ENCODE assay signal across 8 cellular contexts in the genomic region with DNA sequence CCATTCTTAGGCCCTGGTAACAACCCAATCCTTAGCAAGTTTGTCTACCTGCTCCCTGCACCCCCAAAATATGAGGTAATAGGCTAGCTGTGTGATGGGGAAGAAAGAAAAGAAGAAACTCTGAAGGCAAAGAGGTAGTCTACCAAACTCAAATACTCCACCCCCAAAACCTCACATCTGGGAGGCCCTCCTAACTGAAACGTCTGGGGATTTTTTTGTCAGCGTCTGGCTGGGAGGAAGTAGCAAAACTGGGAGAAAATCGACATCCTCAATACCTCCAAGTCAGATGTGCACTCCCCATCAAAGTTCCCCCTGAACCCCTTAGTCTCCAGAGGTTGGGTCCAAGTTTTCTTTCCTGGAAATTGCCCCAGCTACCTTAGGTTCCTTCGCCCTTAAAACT. TPM values are rescaled to one million over a fixed set of nuclear protein-coding genes. Genes with fewer than 3 reads are reported as not detected.
A peak's percentile ranks its signal among the peaks of the same experiment; 100 is the strongest.
DNase-seq lines count a peak whose midpoint lies in the region; ATAC-seq, FAIRE-seq and TF ChIP-seq lines count a peak whose summit lies in the region.

No MANE protein-coding gene starts in this region.

- H3K4me1 Mint-ChIP-seq in activated CD4-positive, alpha-beta T cell treated with anti-CD3 and anti-CD28 coated beads, Interleukin-2, amount 10 ng/mL, durations not matched to agents 24 days and 14 days = peaks cover 20% of the 10 kb centered on the region
- H3K4me1 Mint-ChIP-seq in activated CD8-positive, alpha-beta T cell treated with anti-CD3 and anti-CD28 coated beads, Interleukin-2, amount 10 ng/mL, durations not matched to agents 7 days and 5 days (ENCODE audit: low read depth) = peaks cover 8% of the 10 kb centered on the region

- peak overlapping the region; percentile 96 for H3K27ac Mint-ChIP-seq in activated CD4-positive, alpha-beta T cell treated with anti-CD3 and anti-CD28 coated beads, Interleukin-2, amount 10 ng/mL, durations not matched to agents 24 days and 14 days
- H3K27ac Mint-ChIP-seq in activated CD8-positive, alpha-beta T cell treated with anti-CD3 and anti-CD28 coated beads, Interleukin-2, amount 10 ng/mL, durations not matched to agents 7 days and 5 days = peak overlapping the region; percentile 93

- H3K4me3 Mint-ChIP-seq in activated CD4-positive, alpha-beta T cell treated with anti-CD3 and anti-CD28 coated beads, Interleukin-2, amount 10 ng/mL, durations not matched to agents 24 days and 14 days = peak overlapping the region; percentile 100
- peak overlapping the region; percentile 93 for H3K4me3 Mint-ChIP-seq in activated CD8-positive, alpha-beta T cell treated with anti-CD3 and anti-CD28 coated beads, Interleukin-2, amount 10 ng/mL, durations not matched to agents 7 days and 5 days

- no peak overlapping the region for H2AFZ ChIP-seq in keratinocyte (ENCODE audit: control insufficient read depth, low read length)

- CTCF ChIA-PET in activated CD8-positive, alpha-beta T cell treated with anti-CD3 and anti-CD28 coated beads, Interleukin-2, amount 10 ng/mL, durations not matched to agents 7 days and 5 days (lab: Charles Lee) = interaction anchor here (0.6 to 2.0 kb wide), 3 partner anchors 17 to 33 kb away, joined by 3 to 5 read pairs (median 4); no protein-coding TSS in a partner anchor

- peak overlapping the region; percentile 81 for H3K4me2 ChIP-seq in keratinocyte (ENCODE audit: control insufficient read depth, extremely low read depth, insufficient read depth, low read depth, low read length)

- no peaks in the 10 kb centered on the region for H3K9me3 Mint-ChIP-seq in activated CD4-positive, alpha-beta T cell treated with anti-CD3 and anti-CD28 coated beads, Interleukin-2, amount 10 ng/mL, durations not matched to agents 24 days and 14 days
- no peaks in the 10 kb centered on the region for H3K9me3 Mint-ChIP-seq in activated CD8-positive, alpha-beta T cell treated with anti-CD3 and anti-CD28 coated beads, Interleukin-2, amount 10 ng/mL, durations not matched to agents 7 days and 5 days (ENCODE audit: insufficient read depth)

- peaks cover 4% of the 10 kb centered on the region for H3K36me3 Mint-ChIP-seq in activated CD4-positive, alpha-beta T cell treated with anti-CD3 and anti-CD28 coated beads, Interleukin-2, amount 10 ng/mL, durations not matched to agents 24 days and 14 days (ENCODE audit: low read depth)
- peaks cover 2% of the 10 kb centered on the region for H3K36me3 Mint-ChIP-seq in activated CD8-positive, alpha-beta T cell treated with anti-CD3 and anti-CD28 coated beads, Interleukin-2, amount 10 ng/mL, durations not matched to agents 7 days and 5 days (ENCODE audit: low read depth)

- no peaks in the 10 kb centered on the region for H3K9me1 ChIP-seq in keratinocyte (ENCODE audit: control insufficient read depth, extremely low read depth, insufficient read depth, low read length)

- FAIRE-seq in keratinocyte (lab: Jason Lieb, UNC) = no peak

- peaks cover 3% of the 10 kb centered on the region for H3K4me1 ChIP-seq in keratinocyte (ENCODE audit: control insufficient read depth, extremely low read depth, insufficient read depth, low read length)
- H3K4me1 ChIP-seq in thoracic aorta (ENCODE audit: control insufficient read depth in 1 of 2, low read depth in 2 of 2) = peaks cover 7% of the 10 kb centered on the region in 2 donors

- H3K27ac ChIP-seq in keratinocyte (ENCODE audit: control insufficient read depth, insufficient read depth, low read length) = peak overlapping the region; percentile 84
- H3K27ac ChIP-seq in thoracic aorta = no peak overlapping the region

- H3K27me3 ChIP-seq in keratinocyte (ENCODE audit: control insufficient read depth, extremely low read depth, insufficient read depth, low read length) (no peaks in the 10 kb centered on the region), thoracic aorta (replicated peaks; ENCODE audit: insufficient read depth) (no peaks in the 10 kb centered on the region)

- TF ChIP-seq CTCF in keratinocyte (optimal IDR thresholded peaks at IDR 0.05 in 1 of 3, IDR thresholded peaks at IDR 0.05 in 1 of 3, conservative IDR thresholded peaks at IDR 0.05 in 1 of 3; ENCODE audit: extremely low read depth in 1 of 3, insufficient read depth in 2 of 3, low read length in 3 of 3) (no peak), thoracic aorta (IDR thresholded peaks at IDR 0.05) (no peak)

- H3K4me3 ChIP-seq in keratinocyte (ENCODE audit: control insufficient read depth in 2 of 3, extremely low read depth in 1 of 3, insufficient read depth in 2 of 3, low read depth in 1 of 3, low read length in 3 of 3) = peak overlapping the region; percentile 57 to 90 (median 66)
- peak overlapping the region; percentile 91 for H3K4me3 ChIP-seq in thoracic aorta

- H3K27me3 Mint-ChIP-seq in activated CD4-positive, alpha-beta T cell treated with anti-CD3 and anti-CD28 coated beads, Interleukin-2, amount 10 ng/mL, durations not matched to agents 24 days and 14 days = no peaks in the 10 kb centered on the region
- H3K27me3 Mint-ChIP-seq in activated CD8-positive, alpha-beta T cell treated with anti-CD3 and anti-CD28 coated beads, Interleukin-2, amount 10 ng/mL, durations not matched to agents 7 days and 5 days (ENCODE audit: low read depth) = no peaks in the 10 kb centered on the region

- peaks cover 48% of the 10 kb centered on the region for H3K79me2 ChIP-seq in keratinocyte (ENCODE audit: control insufficient read depth, insufficient read depth, low read length)

- peaks cover 0 to 3% of the 10 kb centered on the region in 2 experiments for H3K36me3 ChIP-seq in keratinocyte (ENCODE audit: control insufficient read depth in 2 of 2, extremely low read depth in 1 of 2, insufficient read depth in 2 of 2, low read length in 2 of 2)
- no peaks in the 10 kb centered on the region for H3K36me3 ChIP-seq in thoracic aorta

- intact Hi-C loops in activated CD4-positive, alpha-beta T cell treated with anti-CD3 and anti-CD28 coated beads, Interleukin-2, amount 10 ng/mL, durations not matched to agents 24 days and 14 days (cut with micrococcal nuclease) = loop anchor here (1.0 to 2.0 kb wide), 3 partner anchors 218 to 999 kb away; partner anchors contain the start of genes NKAP, SLC25A5 and ZBTB33

- no peaks in the 10 kb centered on the region for H4K20me1 ChIP-seq in keratinocyte (ENCODE audit: control insufficient read depth, extremely low read depth, insufficient read depth, low read length)

- POLR2A ChIA-PET in activated CD8-positive, alpha-beta T cell treated with anti-CD3 and anti-CD28 coated beads, Interleukin-2, amount 10 ng/mL, durations not matched to agents 7 days and 5 days (lab: Charles Lee) = interaction anchor here (1.6 kb wide), 1 partner anchor 10 kb away, joined by 6 read pairs; no protein-coding TSS in a partner anchor

- no peak for ATAC-seq in activated CD8-positive, alpha-beta T cell treated with anti-CD3 and anti-CD28 coated beads, Interleukin-2, amount 10 ng/mL, durations not matched to agents 7 days and 5 days
- ATAC-seq in thoracic aorta (ENCODE audit: insufficient number of reproducible peaks, low FRiP score, low read depth) (no peak), HG03521 (IDR thresholded peaks at IDR 0.05; ENCODE audit: unreplicated experiment) (no peak)

- dilution Hi-C loops in keratinocyte (cut with MboI; ENCODE audit: extremely low pct_ligation_motif_present, low sequenced_read_pairs) = no loop called here

- peak overlapping the region; percentile 88 for H3K9ac ChIP-seq in keratinocyte (ENCODE audit: control insufficient read depth, extremely low read depth, insufficient read depth, low read length)

- H3K9me3 ChIP-seq in keratinocyte (ENCODE audit: control insufficient read depth, low read depth, low read length) (no peaks in the 10 kb centered on the region), thoracic aorta (no peaks in the 10 kb centered on the region)

- DNase-seq in activated CD4-positive, alpha-beta T cell treated with anti-CD3 and anti-CD28 coated beads, Interleukin-2, amount 10 ng/mL, durations not matched to agents 24 days and 14 days = no peak
- no peak for DNase-seq in activated CD4-positive, alpha-beta T cell treated with anti-CD3 and anti-CD28 coated beads for 48 hours
- no peak for DNase-seq in activated CD8-positive, alpha-beta T cell treated with anti-CD3 and anti-CD28 coated beads, Interleukin-2, amount 10 ng/mL, durations not matched to agents 7 days and 5 days
- DNase-seq in keratinocyte (ENCODE audit: low read depth, low spot score) = no peak
- no peak for DNase-seq in thoracic aorta (ENCODE audit: low spot score)
- DNase-seq in NCI-H1048 (lab: John Stamatoyannopoulos, UW) = no peak
- DNase-seq in inferior parietal cortex (ENCODE audit: extremely low spot score) = no peak

RNA-seq across cellular contexts. Expression of gene LAMP2, which starts 1.0 kb away (rescaled TPM):
- 42.6 and 44.3 TPM in 2 replicates for total RNA-seq in activated CD4-positive, alpha-beta T cell treated with anti-CD3 and anti-CD28 coated beads, Interleukin-2, amount 10 ng/mL, durations not matched to agents 24 days and 14 days
- 10 to 100 TPM; 36.8 to 37.9 TPM for total RNA-seq in activated CD8-positive, alpha-beta T cell treated with anti-CD3 and anti-CD28 coated beads, Interleukin-2, amount 10 ng/mL, durations not matched to agents 7 days and 5 days
- polyA plus RNA-seq in keratinocyte = 133 to 239 TPM (median 200 TPM) in 3 replicates
- 55.4 TPM for polyA plus RNA-seq in keratinocyte (2011; ENCODE audit: low read depth)
- 66.0 and 136 TPM in 2 replicates for polyA plus RNA-seq in keratinocyte (2011; cell fraction: cytosol; rRNA removed)
- 347 and 387 TPM in 2 replicates for polyA plus RNA-seq in keratinocyte (2011; cell fraction: nucleus; rRNA removed)
- polyA plus RNA-seq in keratinocyte (2012; ENCODE audit: low replicate concordance) = 115 and 120 TPM in 2 replicates
- 30.9 to 240 TPM (median 205 TPM) in 3 replicates for polyA minus RNA-seq in keratinocyte
- polyA minus RNA-seq in keratinocyte (2011; cell fraction: cytosol; rRNA and poly(A)+ RNA removed) = 153 TPM
- 324 and 565 TPM in 2 replicates for polyA minus RNA-seq in keratinocyte (2011; cell fraction: nucleus; rRNA and poly(A)+ RNA removed)
- total RNA-seq in thoracic aorta = 100 to 1,000 TPM in 1 of 2 donors, 10 to 100 TPM in 1; 81.3 to 118 TPM
